22 cellular contexts compared by ENCODE assay signal in genomic region chr5:35199886-35200285, GRCh38. TPM values are rescaled to one million over a fixed set of nuclear protein-coding genes. Genes with fewer than 3 reads are reported as not detected.
"Had no signal": no experiment of that assay in that cellular context is flagged by ENCODE, and none has a peak within 500 bp of the region (broad histone marks: within the 10 kb centered on the region; RNA-seq: fewer than 3 reads in every experiment).

No MANE protein-coding gene starts in this region.

- H3K27me3 ChIP-seq: colonic mucosa, esophagus squamous epithelium, gastroesophageal sphincter, hepatocyte had no signal

- DNase-seq: cerebellar nuclear complex; colonic mucosa; cortex of kidney; effector CD8-positive, alpha-beta T cell; effector memory CD8-positive, alpha-beta T cell; endodermal cell; erythroblast; esophagus squamous epithelium; foreskin keratinocyte; heart left ventricle; hypothalamus; immature natural killer cell; left cardiac atrium; left lung; left ventricle myocardium superior; lower lobe of right lung; mesenchymal stem cell; mucosa of descending colon had no signal

- H3K27ac ChIP-seq: colonic mucosa, epithelial cell of prostate, esophagus squamous epithelium, foreskin keratinocyte, gastroesophageal sphincter, left lung, lower lobe of right lung had no signal

- H3K9me3 ChIP-seq: colonic mucosa, esophagus squamous epithelium, gastroesophageal sphincter, heart left ventricle, left lung, lower lobe of right lung, mucosa of descending colon had no signal

- H3K36me3 ChIP-seq: colonic mucosa, esophagus squamous epithelium, gastroesophageal sphincter, heart left ventricle, left lung, lower lobe of right lung had no signal

- H3K4me3 ChIP-seq: colonic mucosa, esophagus squamous epithelium, gastroesophageal sphincter, heart left ventricle, hepatocyte, left lung, lower lobe of right lung, mucosa of descending colon had no signal

- H3K4me1 ChIP-seq: foreskin keratinocyte had no signal

- H2AFZ ChIP-seq: hepatocyte had no signal

RNA-seq across cellular contexts. Expression of gene PRLR, which starts 30.4 kb away (rescaled TPM):
- total RNA-seq: foreskin keratinocyte, lung microvascular endothelial cell had no signal
- polyA plus RNA-seq: foreskin keratinocyte, immature natural killer cell had no signal
